Comparison of ENCODE assay signal across 27 cellular contexts in genomic region chr7:152443586-152443985, GRCh38.
"Had no signal": no experiment of that assay in that cellular context is flagged by ENCODE, and none has a peak within 500 bp of the region (broad histone marks: within the 10 kb centered on the region; RNA-seq: fewer than 3 reads in every experiment).

No MANE protein-coding gene starts in this region.

- H3K9me3 ChIP-seq: colonic mucosa, esophagus squamous epithelium, gastrocnemius medialis, heart right ventricle, left lung, lower lobe of right lung, mucosa of descending colon had no signal

- H3K4me1 ChIP-seq: colonic mucosa, esophagus squamous epithelium, gastrocnemius medialis, heart right ventricle, left lung, lower lobe of right lung had no signal

- H3K4me3 Mint-ChIP-seq: dendritic cell treated with granulocyte-macrophage colony-stimulating factor and Interleukin-4, amounts not matched to agents 40 ng/mL and 50 ng/mL, for 4 days; effector memory CD8-positive, alpha-beta T cell; endodermal cell; mesothelial cell of epicardium had no signal

- H3K4me3 ChIP-seq: colonic mucosa, esophagus squamous epithelium, gastrocnemius medialis, heart right ventricle, left lung, lower lobe of right lung, mucosa of descending colon had no signal

- H3K27ac ChIP-seq: colonic mucosa, epithelial cell of prostate, esophagus squamous epithelium, gastrocnemius medialis, heart right ventricle, left lung, lower lobe of right lung had no signal

- H3K4me1 Mint-ChIP-seq: mesothelial cell of epicardium had no signal

- H3K36me3 Mint-ChIP-seq: mesothelial cell of epicardium had no signal

- ATAC-seq: effector memory CD8-positive, alpha-beta T cell; esophagus mucosa; gastrocnemius medialis; heart right ventricle; left lung; left ventricle myocardium superior; lower lobe of right lung; mucosa of descending colon had no signal

- H3K36me3 ChIP-seq: colonic mucosa, esophagus squamous epithelium, gastrocnemius medialis, heart right ventricle, left lung, lower lobe of right lung had no signal

- H3K9me3 Mint-ChIP-seq: dendritic cell treated with granulocyte-macrophage colony-stimulating factor and Interleukin-4, amounts not matched to agents 40 ng/mL and 50 ng/mL, for 4 days; effector memory CD8-positive, alpha-beta T cell; endodermal cell; mesothelial cell of epicardium had no signal

- H3K27ac Mint-ChIP-seq: dendritic cell treated with granulocyte-macrophage colony-stimulating factor and Interleukin-4, amounts not matched to agents 40 ng/mL and 50 ng/mL, for 4 days; effector memory CD8-positive, alpha-beta T cell; endodermal cell; mesothelial cell of epicardium had no signal

- DNase-seq: colonic mucosa; cortex of kidney; effector CD8-positive, alpha-beta T cell; effector memory CD8-positive, alpha-beta T cell; endodermal cell; erythroblast; esophagus squamous epithelium; foreskin fibroblast; foreskin melanocyte; gastrocnemius medialis; glutamatergic neuron; head of caudate nucleus; heart right ventricle; hippocampal formation; left cardiac atrium; left lung; left ventricle myocardium superior; lower lobe of right lung; mesenchymal stem cell; mucosa of descending colon had no signal

- H3K27me3 ChIP-seq: colonic mucosa, esophagus squamous epithelium, gastrocnemius medialis, heart right ventricle, left lung had no signal

- FAIRE-seq: endometrium, islet of Langerhans, keratinocyte had no signal
